18 cellular contexts compared by ENCODE assay signal in genomic region chr20:56706867-56707360, GRCh38.
"Had no signal": no experiment of that assay in that cellular context is flagged by ENCODE, and none has a peak within 500 bp of the region (broad histone marks: within the 10 kb centered on the region; RNA-seq: fewer than 3 reads in every experiment).

No MANE protein-coding gene starts in this region.

- H3K9me3 ChIP-seq: esophagus squamous epithelium, sigmoid colon, stomach had no signal

- H3K9me3 Mint-ChIP-seq: effector memory CD8-positive, alpha-beta T cell; natural killer cell treated with Interleukin-12 subunit alpha and Interleukin-12 subunit beta and Interleukin-15 and Interleukin-18, amount 100 ng/mL, for 72 hours had no signal

- DNase-seq: central memory CD4-positive, alpha-beta T cell; cortex of kidney; effector memory CD8-positive, alpha-beta T cell; esophagus squamous epithelium; foreskin keratinocyte; head of caudate nucleus; left colon; left ventricle myocardium superior; sigmoid colon; stimulated activated CD4-positive, alpha-beta T cell treated with anti-CD3 and anti-CD28 coated beads, Interleukin-2, amount 100 ng/mL, for 24 hours; stimulated activated CD4-positive, alpha-beta T cell treated with anti-CD3 and anti-CD28 coated beads, Interleukin-4, amount 100 ng/mL, for 4 hours; stimulated activated naive CD4-positive, alpha-beta T cell; stomach; substantia nigra; trophoblast cell had no signal

- H3K27ac Mint-ChIP-seq: effector memory CD8-positive, alpha-beta T cell; natural killer cell treated with Interleukin-12 subunit alpha and Interleukin-12 subunit beta and Interleukin-15 and Interleukin-18, amount 100 ng/mL, for 72 hours had no signal

- H3K36me3 Mint-ChIP-seq: natural killer cell treated with Interleukin-12 subunit alpha and Interleukin-12 subunit beta and Interleukin-15 and Interleukin-18, amount 100 ng/mL, for 72 hours had no signal

- H3K79me2 ChIP-seq: hepatocyte had no signal

- H3K4me3 Mint-ChIP-seq: effector memory CD8-positive, alpha-beta T cell; natural killer cell treated with Interleukin-12 subunit alpha and Interleukin-12 subunit beta and Interleukin-15 and Interleukin-18, amount 100 ng/mL, for 72 hours had no signal

- H2AFZ ChIP-seq: hepatocyte had no signal

- ATAC-seq: effector memory CD8-positive, alpha-beta T cell; foreskin keratinocyte; left colon; left ventricle myocardium superior; natural killer cell treated with Interleukin-12 subunit alpha and Interleukin-12 subunit beta and Interleukin-15 and Interleukin-18, amount 100 ng/mL, for 72 hours had no signal

- H3K36me3 ChIP-seq: esophagus squamous epithelium, sigmoid colon, stomach had no signal

- H3K27ac ChIP-seq: esophagus squamous epithelium, foreskin keratinocyte, hepatocyte, sigmoid colon, stomach had no signal

- H3K4me1 ChIP-seq: foreskin keratinocyte, sigmoid colon, stomach had no signal

- H3K4me3 ChIP-seq: esophagus squamous epithelium, hepatocyte, sigmoid colon, skin epidermis, stomach had no signal

- H3K27me3 ChIP-seq: foreskin keratinocyte, hepatocyte, sigmoid colon had no signal

- H3K4me2 ChIP-seq: hepatocyte had no signal
